ENCODE assay signal across 27 cellular contexts in the genomic region with DNA sequence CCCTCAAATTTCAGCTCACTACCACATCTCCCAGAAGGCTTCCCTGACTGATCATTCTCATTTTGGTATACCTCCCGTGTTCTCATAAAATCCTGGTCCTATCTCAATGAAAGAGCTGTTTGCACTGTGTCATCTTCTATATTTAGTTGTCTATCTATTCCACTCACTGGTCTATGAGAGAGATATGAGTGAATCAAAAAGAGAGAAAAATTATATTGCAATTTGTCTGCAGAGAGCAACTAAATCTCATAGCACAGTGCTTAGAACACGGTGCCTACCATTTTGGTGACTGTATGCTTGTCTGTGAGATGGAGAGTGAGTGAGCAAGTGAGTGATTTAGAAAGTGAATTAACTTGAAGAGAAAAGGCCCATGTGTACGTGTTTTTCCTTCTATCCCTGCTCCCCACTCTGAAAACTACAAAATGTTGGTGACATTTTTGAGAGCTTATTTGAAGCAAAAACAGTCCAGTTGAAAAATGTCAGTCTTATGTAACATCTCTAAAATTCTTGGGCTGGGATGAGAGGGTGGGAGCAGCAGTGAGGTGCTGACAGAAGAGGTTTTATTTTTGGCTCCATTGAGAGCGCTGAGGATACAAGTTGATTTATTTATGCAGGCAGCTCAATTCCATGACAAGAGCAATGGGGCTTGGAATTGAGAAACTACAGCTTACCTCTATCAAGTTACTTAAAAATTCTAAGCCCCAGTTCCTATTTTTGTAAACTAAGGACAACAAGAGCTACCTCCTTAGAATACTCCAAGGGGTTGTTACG.
DNase-seq lines count a peak whose midpoint lies in the region; ATAC-seq, FAIRE-seq and TF ChIP-seq lines count a peak whose summit lies in the region.
"Had no signal": no experiment of that assay in that cellular context is flagged by ENCODE, and none has a peak within 500 bp of the region (broad histone marks: within the 10 kb centered on the region; RNA-seq: fewer than 3 reads in every experiment).

No MANE protein-coding gene starts in this region.

- peak overlapping the region; percentile 91 for H2BK120ac ChIP-seq in H1 (replicated peaks; ENCODE audit: low read depth, low read length)
- no peak overlapping the region for H2BK120ac ChIP-seq in mesendoderm (ENCODE audit: low read depth, low read length)

- POLR2A ChIA-PET in H1 (lab: Charles Lee; ENCODE audit: partially characterized antibody) = no interaction called here

- no peak for TF ChIP-seq RAD21 in H1 (IDR thresholded peaks at IDR 0.05 in 1 of 2, conservative IDR thresholded peaks at IDR 0.05 in 1 of 2; ENCODE audit: low read depth in 2 of 2, low read length in 2 of 2)

- no peak for DNase-seq in H1 (ENCODE audit: low read depth in 1 of 2, low spot score in 2 of 2)
- DNase-seq in left ventricle myocardium superior = no peak
- DNase-seq in mesendoderm = no peak
- no peak for DNase-seq in foreskin melanocyte
- no peak for DNase-seq in NCI-H1417 treated with DMSO at 0.1 percent for 48 hours (lab: John Stamatoyannopoulos, UW)
- no peak for DNase-seq in SIG-M5 treated with dmso at 0.1 percent for 504 hours (lab: John Stamatoyannopoulos, UW; ENCODE audit: unreplicated experiment)
- DNase-seq: Calu3; CD8-positive, alpha-beta T cell; DMS153; GM23248; HCEC 1CT; KBM-7; MM.1S; NCI-H1048; NCI-H1436; NCI-H187 treated with DMSO at 0.1 percent for 48 hours; NCI-H2107; NCI-H446 treated with DMSO at 0.1 percent for 48 hours; NCI-H526 treated with DMSO at 0.1 percent for 48 hours; PC-3; RPMI8226; SIG-M5 had no signal

- H3K4me2 ChIP-seq in H1 (ENCODE audit: insufficient read depth in 1 of 2, low read depth in 2 of 2, low read length in 2 of 2) (no peak overlapping the region), mesendoderm (ENCODE audit: low read length) (no peak overlapping the region)
- H3K4me2 ChIP-seq: BLaER1 treated with 17β-estradiol and CSF1 and Interleukin-3, amounts not matched to agents 10 nM and 100 nM had no signal

- H3K18ac ChIP-seq in H1 (ENCODE audit: extremely low read depth, low read length) = no peak overlapping the region
- H3K18ac ChIP-seq in mesendoderm (ENCODE audit: low read length) = no peak overlapping the region

- TF ChIP-seq POLR2A in H1 (IDR thresholded peaks at IDR 0.05; ENCODE audit: control extremely low read depth in 1 of 2, low read depth in 2 of 2, low read length in 2 of 2) = no peak

- no peak overlapping the region for H3K23ac ChIP-seq in H1 (ENCODE audit: insufficient read length)
- no peak overlapping the region for H3K23ac ChIP-seq in mesendoderm (ENCODE audit: low read length)

- H3K56ac ChIP-seq in H1 (replicated peaks; ENCODE audit: insufficient read length, low read depth, low read length) = no peak overlapping the region
- no peak overlapping the region for H3K56ac ChIP-seq in mesendoderm (ENCODE audit: low read length)

- H3K27me3 ChIP-seq in H1 (replicated peaks in 1 of 4; ENCODE audit: control insufficient read depth in 3 of 4, extremely low read depth in 1 of 4, insufficient read depth in 3 of 4, low read length in 3 of 4) = no peaks in the 10 kb centered on the region; a peak in 1 of 7 replicates
- no peaks in the 10 kb centered on the region for H3K27me3 ChIP-seq in neuron (ENCODE audit: insufficient read depth, low read length)
- no peaks in the 10 kb centered on the region for H3K27me3 ChIP-seq in mesendoderm (ENCODE audit: insufficient read depth, low read length, poor library complexity)
- H3K27me3 ChIP-seq: BLaER1 treated with 17β-estradiol and CSF1 and Interleukin-3, amounts not matched to agents 10 nM and 100 nM had no signal

- TF ChIP-seq CTCF in H1 (IDR thresholded peaks at IDR 0.05; ENCODE audit: control extremely low read depth in 1 of 3, insufficient read depth in 1 of 3, low read depth in 1 of 3, low read length in 3 of 3) = no peak

- FAIRE-seq in H1 (lab: Jason Lieb, UNC) = no peak
- FAIRE-seq: G401.6, GM12892 had no signal

- H3K9me3 ChIP-seq in H1 (ENCODE audit: insufficient read depth in 2 of 2, low read depth in 1 of 2, low read length in 1 of 2) (peaks cover 6% of the 10 kb centered on the region in 2 experiments; a peak in 2 of 4 replicates), neuron (ENCODE audit: low read length) (no peaks in the 10 kb centered on the region)

- no peaks in the 10 kb centered on the region for H4K20me1 ChIP-seq in H1 (replicated peaks in 1 of 2; ENCODE audit: control insufficient read depth in 1 of 2, insufficient read depth in 2 of 2, low read length in 2 of 2)
- H4K20me1 ChIP-seq: BLaER1 treated with 17β-estradiol and CSF1 and Interleukin-3, amounts not matched to agents 10 nM and 100 nM had no signal

- H3K4me1 ChIP-seq in H1 (replicated peaks in 1 of 4; ENCODE audit: control insufficient read depth in 3 of 4, insufficient read depth in 4 of 4, low read length in 3 of 4) = peaks cover 0 to 22% (median 18%) of the 10 kb centered on the region in 4 experiments; a peak in 6 of 7 replicates
- H3K4me1 ChIP-seq in neuron (ENCODE audit: insufficient read depth, low read length) = peaks cover 18% of the 10 kb centered on the region
- H3K4me1 ChIP-seq in mesendoderm (ENCODE audit: control insufficient read depth, low read depth, low read length) = peaks cover 6% of the 10 kb centered on the region
- H3K4me1 ChIP-seq: BLaER1 treated with 17β-estradiol and CSF1 and Interleukin-3, amounts not matched to agents 10 nM and 100 nM had no signal

- 82% methylated on average over 5 of the region's 5 CpGs; no CpG with 5 or more reads in 1 of the 2 experiments for WGBS in H1 (ENCODE audit: extremely low coverage in 1 of 2, insufficient coverage in 1 of 2, insufficient read length in 1 of 2, insufficient replicate concordance in 2 of 2, low coverage in 1 of 2, low lambda C conversion rate in 2 of 2, missing lambda C conversion rate in 1 of 2), 2 experiments
- WGBS in mesendoderm (ENCODE audit: extremely low coverage, insufficient coverage, low lambda C conversion rate) = no CpG with 5 or more reads among the region's 5 CpGs

- 0 out of 2 replicates have a peak overlapping the region, but pooled peaks have one; percentile 18 for H2AK5ac ChIP-seq in H1 (ENCODE audit: low read depth, low read length)
- H2AK5ac ChIP-seq in mesendoderm (ENCODE audit: low read length) = no peak overlapping the region

- TF ChIP-seq EP300 in H1 (IDR thresholded peaks at IDR 0.05; ENCODE audit: borderline replicate concordance in 1 of 2, low read depth in 2 of 2, low read length in 2 of 2) = no peak

- no peaks in the 10 kb centered on the region for H3K79me1 ChIP-seq in H1 (ENCODE audit: low read depth, low read length)
- no peaks in the 10 kb centered on the region for H3K79me1 ChIP-seq in mesendoderm (ENCODE audit: low read length)

- no peaks in the 10 kb centered on the region for H3K23me2 ChIP-seq in H1 (ENCODE audit: low read depth, low read length)

- H2BK15ac ChIP-seq in H1 (ENCODE audit: low read length) = no peak overlapping the region
- H2BK15ac ChIP-seq in mesendoderm (replicated peaks; ENCODE audit: low read depth) = no peak overlapping the region

- intact Hi-C loops in left ventricle myocardium superior (cut with micrococcal nuclease) = no loop called here

- H2BK5ac ChIP-seq in H1 (ENCODE audit: low read depth, low read length) = peak overlapping the region; percentile 14; the same call in 1 of the 2 replicates
- no peak overlapping the region for H2BK5ac ChIP-seq in mesendoderm (ENCODE audit: low read length)

- no peak overlapping the region for H3K9ac ChIP-seq in H1 (replicated peaks in 1 of 4; ENCODE audit: extremely low read depth in 1 of 4, low read depth in 3 of 4, low read length in 3 of 4)
- no peak overlapping the region for H3K9ac ChIP-seq in mesendoderm (ENCODE audit: low read length)
- H3K9ac ChIP-seq: BLaER1 treated with 17β-estradiol and CSF1 and Interleukin-3, amounts not matched to agents 10 nM and 100 nM; GM23248 had no signal

- no peak overlapping the region for H3K14ac ChIP-seq in H1 (ENCODE audit: insufficient read length)

- H2BK12ac ChIP-seq in H1 (ENCODE audit: low read depth, low read length) = no peak overlapping the region

- ATAC-seq in left ventricle myocardium superior = peak; percentile 94
- ATAC-seq: CD8-positive, alpha-beta T cell; PC-3 had no signal

- no peak overlapping the region for H4K8ac ChIP-seq in H1 (ENCODE audit: extremely low read depth, insufficient read depth, low read length)
- H4K8ac ChIP-seq in mesendoderm (ENCODE audit: low read depth, low read length) = no peak overlapping the region

- H3K27ac ChIP-seq in H1 (ENCODE audit: low read depth, low read length) (no peak overlapping the region), mesendoderm (ENCODE audit: low read depth, low read length) (no peak overlapping the region)
- H3K27ac ChIP-seq: BLaER1 treated with 17β-estradiol and CSF1 and Interleukin-3, amounts not matched to agents 10 nM and 100 nM; GM23248; HL-60 had no signal

- H3K4ac ChIP-seq in H1 (replicated peaks; ENCODE audit: insufficient read length, low read depth, low read length) = peak overlapping the region; percentile 46
- no peak overlapping the region for H3K4ac ChIP-seq in mesendoderm (ENCODE audit: low read depth, low read length)

- peak overlapping the region; percentile 91; the same call in 1 of the 2 replicates for H2BK20ac ChIP-seq in H1 (ENCODE audit: low read length)

- H3K4me3 ChIP-seq in H1 (ENCODE audit: extremely low read depth in 1 of 4, insufficient read depth in 2 of 4, low read depth in 3 of 4, low read length in 4 of 4) (no peak overlapping the region), neuron (ENCODE audit: low read length) (no peak overlapping the region), mesendoderm (ENCODE audit: low read length) (no peak overlapping the region)
- H3K4me3 ChIP-seq: BLaER1 treated with 17β-estradiol and CSF1 and Interleukin-3, amounts not matched to agents 10 nM and 100 nM; GM23248 had no signal

- H3K36me3 ChIP-seq in H1 (ENCODE audit: control insufficient read depth in 2 of 4, insufficient read depth in 4 of 4, low read length in 3 of 4) (peaks cover 0 to 6% (median 0%) of the 10 kb centered on the region in 4 experiments; a peak in 2 of 8 replicates), neuron (ENCODE audit: insufficient read depth, low read length) (no peaks in the 10 kb centered on the region), mesendoderm (ENCODE audit: control insufficient read depth, insufficient read depth, low read length) (no peaks in the 10 kb centered on the region)
- H3K36me3 ChIP-seq: BLaER1 treated with 17β-estradiol and CSF1 and Interleukin-3, amounts not matched to agents 10 nM and 100 nM had no signal

- H4K91ac ChIP-seq in H1 (replicated peaks; ENCODE audit: insufficient read length, low read length) = peak overlapping the region; percentile 63

- H3K79me2 ChIP-seq in H1 (ENCODE audit: control insufficient read depth in 1 of 2, insufficient read depth in 2 of 2, low read length in 2 of 2) = no peaks in the 10 kb centered on the region
- no peaks in the 10 kb centered on the region for H3K79me2 ChIP-seq in mesendoderm (ENCODE audit: control insufficient read depth, insufficient read depth, low read length)

- H2AFZ ChIP-seq in H1 (ENCODE audit: low read length) (0 out of 2 replicates have a peak overlapping the region, but pooled peaks have one; percentile 2), neuron (ENCODE audit: low read depth, low read length) (peak overlapping the region; percentile 12)
- H2AFZ ChIP-seq: GM23248 had no signal

- CTCF ChIA-PET in H1 (lab: Charles Lee; ENCODE audit: partially characterized antibody) = interaction anchor here (1.4 kb wide), 1 partner anchor 9 kb away, joined by 3 read pairs; no protein-coding TSS in a partner anchor

- H4K5ac ChIP-seq in H1 (ENCODE audit: insufficient read length, low read depth, low read length) = no peak overlapping the region
- no peak overlapping the region for H4K5ac ChIP-seq in mesendoderm (ENCODE audit: low read length)
